ENCODE assay signal across 9 cellular contexts in genomic region chr1:241998412-241998921, GRCh38. TPM values are rescaled to one million over a fixed set of nuclear protein-coding genes. Genes with fewer than 3 reads are reported as not detected.
DNase-seq lines count a peak whose midpoint lies in the region; ATAC-seq and TF ChIP-seq lines count a peak whose summit lies in the region.
"Had no signal": no experiment of that assay in that cellular context is flagged by ENCODE, and none has a peak within 500 bp of the region (broad histone marks: within the 10 kb centered on the region; RNA-seq: fewer than 3 reads in every experiment).

No MANE protein-coding gene starts in this region.

- peak; percentile 26 for DNase-seq in NOMO-1 treated with DMSO at 0.1 percent for 48 hours (lab: John Stamatoyannopoulos, UW; ENCODE audit: unreplicated experiment)
- peak; percentile 72 for DNase-seq in activated CD8-positive, alpha-beta memory T cell treated with anti-CD3 and anti-CD28 coated beads, Interleukin-2, amount 50 U/mL, for 48 hours
- DNase-seq in epithelial cell of proximal tubule (ENCODE audit: low read depth), result no peak
- DNase-seq in stimulated activated CD8-positive, alpha-beta memory T cell treated with anti-CD3 and anti-CD28 coated beads, Interleukin-4, amount 100 ng/mL, for 48 hours, result peak; percentile 72
- DNase-seq in NCI-H510A treated with DMSO at 0.1 percent for 48 hours (lab: John Stamatoyannopoulos, UW), result no peak

- H3K4me3 ChIP-seq in epithelial cell of proximal tubule (ENCODE audit: low read depth, low read length), result peak overlapping the region; percentile 28
- H3K4me3 ChIP-seq in mucosa of stomach (ENCODE audit: low read length), result no peak overlapping the region

- no peaks in the 10 kb centered on the region for H3K36me3 ChIP-seq in mucosa of stomach (ENCODE audit: control insufficient read depth, insufficient read depth, low read length)

- ATAC-seq in GM18498 (IDR thresholded peaks at IDR 0.05; ENCODE audit: unreplicated experiment) (peak; percentile 86), HG02759 (IDR thresholded peaks at IDR 0.05; ENCODE audit: unreplicated experiment) (peak; percentile 85)

- H3K9me3 ChIP-seq in mucosa of stomach (ENCODE audit: control insufficient read depth, low read length), result no peaks in the 10 kb centered on the region

- peak overlapping the region; percentile 39 for H3K9ac ChIP-seq in mucosa of stomach (ENCODE audit: low read length)

- peak; percentile 81 for TF ChIP-seq CTCF in epithelial cell of proximal tubule (conservative IDR thresholded peaks at IDR 0.05; ENCODE audit: low read depth, low read length)

- H3K27me3 ChIP-seq in mucosa of stomach (ENCODE audit: control insufficient read depth, insufficient read depth, low read length), result peaks cover 3% of the 10 kb centered on the region

- H3K4me1 ChIP-seq in mucosa of stomach (ENCODE audit: control insufficient read depth, insufficient read depth, low read length), result peaks cover 9% of the 10 kb centered on the region

RNA-seq across cellular contexts. Expression of gene MAP1LC3C, which starts 0.4 kb away (rescaled TPM):
- total RNA-seq in epithelial cell of proximal tubule, result 0.12 TPM in 1 of 2 replicates, not detected in the other

RNA-seq across cellular contexts. Expression of gene BECN2, which starts 40.9 kb away (rescaled TPM):
- not detected in 2 replicates for total RNA-seq in epithelial cell of proximal tubule
- total RNA-seq: pulmonary artery endothelial cell had no signal

Comparison
In these comparisons a context has a peak if more than half of its experiments do, and no peak if none do; other contexts are left out.
1. DNase-seq: peak in NOMO-1 treated with DMSO at 0.1 percent for 48 hours (single experiment), activated CD8-positive, alpha-beta memory T cell treated with anti-CD3 and anti-CD28 coated beads, Interleukin-2, amount 50 U/mL, for 48 hours (single experiment) and stimulated activated CD8-positive, alpha-beta memory T cell treated with anti-CD3 and anti-CD28 coated beads, Interleukin-4, amount 100 ng/mL, for 48 hours (single experiment); none in epithelial cell of proximal tubule (single experiment) and NCI-H510A treated with DMSO at 0.1 percent for 48 hours (single experiment).